Comparison of ENCODE assay signal across 11 cellular contexts in the genomic region with DNA sequence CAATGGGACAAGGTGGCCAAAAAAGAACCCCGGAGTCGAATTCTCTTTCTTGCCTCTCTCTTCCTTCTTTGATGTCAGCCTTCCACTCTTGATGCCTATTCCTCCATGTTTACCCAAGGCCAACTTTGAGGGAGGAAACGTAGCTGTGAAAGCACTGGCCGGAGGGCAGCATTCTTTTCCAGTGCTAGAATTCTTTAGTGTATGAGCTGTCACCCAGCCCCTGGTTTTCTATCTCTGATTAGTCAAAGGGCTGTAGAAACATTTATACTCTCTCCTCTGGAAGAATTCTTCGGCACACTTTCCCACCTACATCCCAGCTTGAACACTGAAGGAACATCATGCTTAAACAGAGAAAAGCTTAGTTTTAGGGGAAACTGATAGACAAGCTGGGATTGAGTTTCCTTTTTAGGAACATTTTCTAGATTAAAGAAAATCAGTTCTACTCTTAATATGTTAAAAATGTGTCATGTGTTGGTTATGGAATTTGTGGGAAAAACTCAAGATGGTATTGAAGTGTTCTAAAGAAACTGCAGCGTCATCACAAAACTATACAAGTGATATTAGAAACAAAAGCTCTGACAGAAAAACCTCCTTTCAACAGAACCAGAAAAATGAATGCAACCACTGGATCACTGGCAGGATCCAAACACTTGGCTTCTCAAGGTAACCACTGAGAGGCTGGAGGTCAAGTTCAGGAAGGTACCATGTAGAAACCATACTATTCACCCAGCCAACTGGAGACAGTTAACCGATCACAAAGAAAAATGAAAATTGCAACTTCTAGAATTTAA. TPM values are rescaled to one million over a fixed set of nuclear protein-coding genes. Genes with fewer than 3 reads are reported as not detected.
A peak's percentile ranks its signal among the peaks of the same experiment; 100 is the strongest.
DNase-seq lines count a peak whose midpoint lies in the region; ATAC-seq and TF ChIP-seq lines count a peak whose summit lies in the region.
"Had no signal": no experiment of that assay in that cellular context is flagged by ENCODE, and none has a peak within 500 bp of the region (broad histone marks: within the 10 kb centered on the region; RNA-seq: fewer than 3 reads in every experiment).

No MANE protein-coding gene starts in this region.

- POLR2A ChIA-PET in WTC11 (lab: Charles Lee), result interaction anchor here (0.8 kb wide), 1 partner anchor 22 kb away, joined by 4 read pairs; no protein-coding TSS in a partner anchor
- POLR2A ChIA-PET in GM10248 (lab: Yijun Ruan, JAX), result no interaction called here

- ATAC-seq in WTC11 (peak; percentile 24; the same call in 1 of the 2 replicates), GM21423 (IDR thresholded peaks at IDR 0.05; ENCODE audit: unreplicated experiment) (no peak)

- CTCF ChIA-PET in WTC11 (lab: Charles Lee) (interaction anchor here (0.9 to 2.7 kb wide), 3 partner anchors 22 to 48 kb away, joined by 6 to 23 read pairs (median 6); a partner anchor contains a TSS), GM10248 (lab: Yijun Ruan, JAX) (no interaction called here)

- H3K4me3 ChIP-seq in right atrium auricular region (no peak overlapping the region), skeletal muscle cell (ENCODE audit: low read depth, low read length) (no peak overlapping the region)
- H3K4me3 ChIP-seq: dorsolateral prefrontal cortex had no signal

- peaks cover 0 to 27% of the 10 kb centered on the region in 2 donors for H3K4me1 ChIP-seq in right atrium auricular region

- H3K27ac ChIP-seq in right atrium auricular region, result peak overlapping the region; percentile 44 to 79

- H3K4me1 Mint-ChIP-seq in WTC11, result peaks cover 52% of the 10 kb centered on the region

- peaks cover 4% of the 10 kb centered on the region for H3K36me3 Mint-ChIP-seq in WTC11

- H3K9me3 ChIP-seq in right atrium auricular region, result peaks cover 0 to 7% of the 10 kb centered on the region in 2 donors

- peaks cover 2% of the 10 kb centered on the region; the same call in 1 of the 2 replicates for H3K27me3 Mint-ChIP-seq in WTC11 (ENCODE audit: low read depth)

- DNase-seq in H4 (ENCODE audit: low spot score) (peak; percentile 77), WTC11 (ENCODE audit: low spot score) (no peak), right atrium auricular region (ENCODE audit: low spot score) (no peak), skeletal muscle cell (ENCODE audit: low read depth) (peak; percentile 76), Ammon's horn (ENCODE audit: low spot score) (no peak), GM10248 (ENCODE audit: extremely low spot score) (no peak), hypothalamus (lab: John Stamatoyannopoulos, UW) (no peak)
- DNase-seq: dorsolateral prefrontal cortex; stimulated activated CD4-positive, alpha-beta T cell treated with anti-CD3 and anti-CD28 coated beads, Interleukin-4, amount 100 ng/mL, for 4 hours had no signal

- TF ChIP-seq CTCF in WTC11 (IDR thresholded peaks at IDR 0.05) (no peak), right atrium auricular region (IDR thresholded peaks at IDR 0.05) (no peak), GM10248 (IDR thresholded peaks at IDR 0.05; ENCODE audit: control extremely low read depth, extremely low read depth, low read depth, missing control alignments) (no peak)

- H3K27me3 ChIP-seq in right atrium auricular region, result no peaks in the 10 kb centered on the region

- H3K4me3 Mint-ChIP-seq in WTC11, result peak overlapping the region; percentile 51; the same call in 1 of the 2 replicates
- H3K4me3 Mint-ChIP-seq: T-helper 2 cell treated with Interferon-gamma antibody and Interleukin-4, amounts not matched to agents 5 μg/mL and 100 μg/mL, for 36 hours had no signal

- no peaks in the 10 kb centered on the region for H3K36me3 ChIP-seq in right atrium auricular region

- H3K27ac Mint-ChIP-seq in WTC11, result peak overlapping the region; percentile 74
- H3K27ac Mint-ChIP-seq: T-helper 2 cell treated with Interferon-gamma antibody and Interleukin-4, amounts not matched to agents 5 μg/mL and 100 μg/mL, for 36 hours had no signal

- peaks cover 13% of the 10 kb centered on the region for H3K9me3 Mint-ChIP-seq in WTC11
- H3K9me3 Mint-ChIP-seq: T-helper 2 cell treated with Interferon-gamma antibody and Interleukin-4, amounts not matched to agents 5 μg/mL and 100 μg/mL, for 36 hours had no signal

TF ChIP-seq in WTC11, 78 proteins besides CTCF, POLR2A, EP300 and RAD21:
- TF ChIP-seq, protein P1, sequence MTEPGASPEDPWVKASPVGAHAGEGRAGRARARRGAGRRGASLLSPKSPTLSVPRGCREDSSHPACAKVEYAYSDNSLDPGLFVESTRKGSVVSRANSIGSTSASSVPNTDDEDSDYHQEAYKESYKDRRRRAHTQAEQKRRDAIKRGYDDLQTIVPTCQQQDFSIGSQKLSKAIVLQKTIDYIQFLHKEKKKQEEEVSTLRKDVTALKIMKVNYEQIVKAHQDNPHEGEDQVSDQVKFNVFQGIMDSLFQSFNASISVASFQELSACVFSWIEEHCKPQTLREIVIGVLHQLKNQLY (CRISPR knock-in tag; IDR thresholded peaks at IDR 0.05), result no peak
- TF ChIP-seq, protein P2, sequence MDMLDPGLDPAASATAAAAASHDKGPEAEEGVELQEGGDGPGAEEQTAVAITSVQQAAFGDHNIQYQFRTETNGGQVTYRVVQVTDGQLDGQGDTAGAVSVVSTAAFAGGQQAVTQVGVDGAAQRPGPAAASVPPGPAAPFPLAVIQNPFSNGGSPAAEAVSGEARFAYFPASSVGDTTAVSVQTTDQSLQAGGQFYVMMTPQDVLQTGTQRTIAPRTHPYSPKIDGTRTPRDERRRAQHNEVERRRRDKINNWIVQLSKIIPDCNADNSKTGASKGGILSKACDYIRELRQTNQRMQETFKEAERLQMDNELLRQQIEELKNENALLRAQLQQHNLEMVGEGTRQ (CRISPR knock-in tag; IDR thresholded peaks at IDR 0.05), result no peak
- peak; percentile 29; the same call in 1 of the 2 replicates for TF ChIP-seq GABPB1 (CRISPR knock-in tag; IDR thresholded peaks at IDR 0.05)

RNA-seq across cellular contexts. Expression of a gene that starts 20.7 kb away (rescaled TPM):
- 15.8 and 24.0 TPM in 2 replicates for total RNA-seq in H4 (2014; rRNA removed; shearing (Covaris generic))
- total RNA-seq in WTC11 (2021) (125 to 127 TPM (median 125 TPM) in 3 replicates), right atrium auricular region (10 to 100 TPM; 57.5 to 75.8 TPM)

Comparison
In these comparisons a context has a peak if more than half of its experiments do, and no peak if none do; other contexts are left out.
1. DNase-seq: peak in H4 (single experiment) and skeletal muscle cell (single experiment); none in WTC11 (single experiment), right atrium auricular region (single experiment), Ammon's horn (single experiment), GM10248 (single experiment) and hypothalamus (0 of 51).